Comparison of ENCODE assay signal across 18 cellular contexts in the genomic region with DNA sequence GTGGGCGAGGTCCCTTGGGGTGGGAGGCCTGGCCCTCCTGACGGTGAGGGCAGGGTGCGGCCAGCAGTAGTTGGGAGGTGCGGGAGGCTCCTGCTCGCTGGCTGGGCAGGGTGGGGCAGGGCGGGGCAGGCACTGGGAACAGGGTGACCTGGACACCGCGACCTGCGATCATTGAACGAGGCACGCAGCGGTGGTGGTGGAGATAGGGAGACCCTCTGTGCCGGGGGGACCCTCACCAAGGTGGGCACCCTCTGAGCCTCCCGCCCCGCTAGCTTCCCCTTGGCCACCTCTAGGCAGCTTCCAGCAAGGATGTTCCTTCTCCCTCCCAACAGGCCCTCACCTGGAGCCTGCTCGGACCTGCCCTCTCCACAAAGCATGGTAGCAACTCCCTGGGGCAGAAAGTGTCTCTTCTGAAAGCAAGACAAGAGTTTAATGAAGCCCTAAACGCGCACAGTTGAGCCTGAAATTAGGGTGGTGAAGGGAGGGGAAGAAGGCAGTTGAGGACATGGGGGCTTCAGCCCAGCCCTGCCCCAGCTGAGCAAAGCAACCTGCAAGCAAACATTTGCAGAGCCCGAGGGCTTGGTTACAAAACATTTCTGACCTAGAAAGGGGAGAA. TPM values are rescaled to one million over a fixed set of nuclear protein-coding genes. Genes with fewer than 3 reads are reported as not detected.
A peak's percentile ranks its signal among the peaks of the same experiment; 100 is the strongest.
DNase-seq lines count a peak whose midpoint lies in the region; ATAC-seq and TF ChIP-seq lines count a peak whose summit lies in the region.
"Had no signal": no experiment of that assay in that cellular context is flagged by ENCODE, and none has a peak within 500 bp of the region (broad histone marks: within the 10 kb centered on the region; RNA-seq: fewer than 3 reads in every experiment).

No MANE protein-coding gene starts in this region.

- H3K27me3 ChIP-seq in gastrocnemius medialis (no peaks in the 10 kb centered on the region), uterus (no peaks in the 10 kb centered on the region)

- TF ChIP-seq POLR2A in gastrocnemius medialis (IDR thresholded peaks at IDR 0.05) (no peak), uterus (IDR thresholded peaks at IDR 0.05) (no peak)

- H3K27ac ChIP-seq in HEK293 (ENCODE audit: extremely low read depth, low read depth, low read length) (no peak overlapping the region), gastrocnemius medialis (peak overlapping the region; percentile 74 to 89 (median 87)), uterus (no peak overlapping the region)
- H3K27ac ChIP-seq: VCaP had no signal

- CTCF ChIA-PET in HEK293 (lab: Yijun Ruan, JAX): interaction anchor here (0.6 kb wide), 1 partner anchor 536 kb away, joined by 3 read pairs; no protein-coding TSS in a partner anchor

- H3K9me3 ChIP-seq in HEK293 (ENCODE audit: control insufficient read depth, insufficient read depth, low read depth, low read length): no peaks in the 10 kb centered on the region
- H3K9me3 ChIP-seq in gastrocnemius medialis: no peaks in the 10 kb centered on the region
- no peaks in the 10 kb centered on the region for H3K9me3 ChIP-seq in uterus
- H3K9me3 ChIP-seq: HAP-1 had no signal

- H3K36me3 ChIP-seq in HEK293 (ENCODE audit: control insufficient read depth in 2 of 2, insufficient read depth in 1 of 2, low read length in 2 of 2) (no peaks in the 10 kb centered on the region), gastrocnemius medialis (no peaks in the 10 kb centered on the region), uterus (no peaks in the 10 kb centered on the region)
- H3K36me3 ChIP-seq: HAP-1 had no signal

- ATAC-seq in gastrocnemius medialis: peak in 1 of 2 donors; percentile 3
- no peak for ATAC-seq in GM19452 (IDR thresholded peaks at IDR 0.05; ENCODE audit: unreplicated experiment)
- ATAC-seq in GM19397 (IDR thresholded peaks at IDR 0.05; ENCODE audit: unreplicated experiment): no peak
- ATAC-seq: left cardiac atrium had no signal

- H3K4me3 ChIP-seq in HEK293 (ENCODE audit: low read depth, low read length) (no peak overlapping the region), gastrocnemius medialis (no peak overlapping the region), uterus (no peak overlapping the region)
- H3K4me3 ChIP-seq: HAP-1 had no signal

- H3K4me1 ChIP-seq in HEK293 (ENCODE audit: control insufficient read depth, insufficient read depth, low read length) (no peaks in the 10 kb centered on the region), gastrocnemius medialis (peaks cover 18 to 22% of the 10 kb centered on the region in 2 donors), uterus (no peaks in the 10 kb centered on the region)
- H3K4me1 ChIP-seq: HAP-1 had no signal

- H3K27ac Mint-ChIP-seq in immature natural killer cell: peak overlapping the region in 5 of 6 donors; percentile 76 to 98 (median 97)
- H3K27ac Mint-ChIP-seq: activated CD4-positive, alpha-beta memory T cell treated with anti-CD3 and anti-CD28 coated beads for 36 hours; activated naive CD8-positive, alpha-beta T cell; naive B cell had no signal

- H3K27me3 Mint-ChIP-seq in immature natural killer cell (ENCODE audit: low read depth in 3 of 3): peaks cover 0 to 2% (median 0%) of the 10 kb centered on the region in 3 donors
- H3K27me3 Mint-ChIP-seq: activated CD4-positive, alpha-beta memory T cell treated with anti-CD3 and anti-CD28 coated beads for 36 hours; activated naive CD8-positive, alpha-beta T cell had no signal

- H3K4me3 Mint-ChIP-seq in immature natural killer cell: no peak overlapping the region
- H3K4me3 Mint-ChIP-seq: activated CD4-positive, alpha-beta memory T cell treated with anti-CD3 and anti-CD28 coated beads for 36 hours; activated naive CD8-positive, alpha-beta T cell; naive B cell had no signal

- H3K4me1 Mint-ChIP-seq in immature natural killer cell: peaks cover 54 to 69% of the 10 kb centered on the region in 2 donors

- intact Hi-C loops in gastrocnemius medialis (cut with DNase I; ENCODE audit: low total_unique reads): no loop called here
- intact Hi-C loops in uterus (cut with DNase I; ENCODE audit: low total_unique reads): no loop called here

- in situ Hi-C loops in gastrocnemius medialis (cut with MboI; ENCODE audit: low sequenced_read_pairs in 4 of 4): no loop called here

- POLR2A ChIA-PET in HEK293 (lab: Yijun Ruan, JAX): no interaction called here

- no peak for TF ChIP-seq CTCF in HEK293 (tag by site-specific recombination; IDR thresholded peaks at IDR 0.05)
- no peak for TF ChIP-seq CTCF in gastrocnemius medialis (IDR thresholded peaks at IDR 0.05 in 4 of 5, conservative IDR thresholded peaks at IDR 0.05 in 1 of 5)
- no peak for TF ChIP-seq CTCF in uterus (IDR thresholded peaks at IDR 0.05)

- H3K36me3 Mint-ChIP-seq in immature natural killer cell: no peaks in the 10 kb centered on the region
- H3K36me3 Mint-ChIP-seq: activated CD4-positive, alpha-beta memory T cell treated with anti-CD3 and anti-CD28 coated beads for 36 hours; activated naive CD8-positive, alpha-beta T cell; naive B cell had no signal

- no peaks in the 10 kb centered on the region for H3K9me3 Mint-ChIP-seq in immature natural killer cell
- H3K9me3 Mint-ChIP-seq: activated CD4-positive, alpha-beta memory T cell treated with anti-CD3 and anti-CD28 coated beads for 36 hours; naive B cell had no signal

- DNase-seq in SW480 (ENCODE audit: low spot score) (peak; percentile 67), immature natural killer cell (no peak), gastrocnemius medialis (no peak), uterus (no peak), KG1 (lab: John Stamatoyannopoulos, UW) (no peak)
- DNase-seq: activated CD4-positive, alpha-beta memory T cell treated with anti-CD3 and anti-CD28 coated beads for 36 hours; activated T-cell treated with anti-CD3 and anti-CD28 coated beads, Interleukin-2, amount 50 U/mL, for 48 hours; hypothalamus; left cardiac atrium; naive B cell; substantia nigra; T-helper 1 cell had no signal

TF ChIP-seq in HEK293, 187 proteins besides CTCF, POLR2A, EP300 and RAD21:
- TF ChIP-seq ZNF214 (tag by site-specific recombination; IDR thresholded peaks at IDR 0.05; ENCODE audit: borderline replicate concordance) (no peak), ZNF174 (tag by site-specific recombination; IDR thresholded peaks at IDR 0.05) (no peak), GFI1B (tag by site-specific recombination; IDR thresholded peaks at IDR 0.05) (no peak), KLF1 (tag by site-specific recombination; IDR thresholded peaks at IDR 0.05) (peak; percentile 88), ZNF274 (IDR thresholded peaks at IDR 0.05; ENCODE audit: low read length) (no peak), ZNF274 (tag by site-specific recombination; IDR thresholded peaks at IDR 0.05; ENCODE audit: borderline replicate concordance) (no peak)

RNA-seq across cellular contexts. Expression of a gene that starts 15.3 kb away (rescaled TPM):
- polyA plus RNA-seq in immature natural killer cell: 10 to 100 TPM; 27.2 to 54.3 (median 28.7) TPM
- total RNA-seq in gastrocnemius medialis (100 to 1,000 TPM; 193 to 214 (median 210) TPM), uterus (100 to 1,000 TPM in 1 of 4 donors, 10 to 100 TPM in 3; 39.8 to 134 (median 58.7) TPM)

Comparison
In these comparisons a context has a peak if more than half of its experiments do, and no peak if none do; other contexts are left out.
1. H3K27ac ChIP-seq: peak in gastrocnemius medialis (4 of 4); none in HEK293 (single experiment) and uterus (0 of 2).